In genomic region chr22:46761539-46762237, GRCh38 we compare ENCODE assay signal across 8 cellular contexts. TPM values are rescaled to one million over a fixed set of nuclear protein-coding genes. Genes with fewer than 3 reads are reported as not detected.
DNase-seq lines count a peak whose midpoint lies in the region; ATAC-seq and TF ChIP-seq lines count a peak whose summit lies in the region.

No MANE protein-coding gene starts in this region.

- peak overlapping the region; percentile 97 for H4K8ac ChIP-seq in mesenchymal stem cell (ENCODE audit: low read length)

- ATAC-seq in HG03108 (IDR thresholded peaks at IDR 0.05; ENCODE audit: unreplicated experiment) (peak; percentile 9), GM19035 (IDR thresholded peaks at IDR 0.05; ENCODE audit: unreplicated experiment) (no peak)

- H2AFZ ChIP-seq in ACC112 (ENCODE audit: low read length, unreplicated experiment) (no peak overlapping the region), mesenchymal stem cell (ENCODE audit: low read depth, low read length) (no peak overlapping the region)

- peak overlapping the region in 1 of 2 experiments; percentile 11 for H3K14ac ChIP-seq in mesenchymal stem cell (ENCODE audit: low read length in 2 of 2)

- H3K9me3 ChIP-seq in mesenchymal stem cell (ENCODE audit: control insufficient read depth, low read length): no peaks in the 10 kb centered on the region

- H2AK5ac ChIP-seq in mesenchymal stem cell (ENCODE audit: low read length, severe bottlenecking): no peak overlapping the region

- peak overlapping the region; percentile 69 for H3K4me2 ChIP-seq in mesenchymal stem cell (ENCODE audit: low read length, poor library complexity, severe bottlenecking)

- H3K4me1 ChIP-seq in ACC112 (ENCODE audit: control insufficient read depth, insufficient read depth, low read length, unreplicated experiment) (peaks cover 2% of the 10 kb centered on the region), mesenchymal stem cell (ENCODE audit: control insufficient read depth, insufficient read depth, low read depth, low read length) (peaks cover 6% of the 10 kb centered on the region)

- no peak overlapping the region for H2BK5ac ChIP-seq in mesenchymal stem cell (ENCODE audit: low read depth, low read length, poor library complexity, severe bottlenecking)

- no peak for DNase-seq in astrocyte of the spinal cord (ENCODE audit: low read depth, low spot score)
- DNase-seq in mesenchymal stem cell: no peak
- no peak for DNase-seq in hepatic stellate cell (ENCODE audit: low spot score)
- no peak for DNase-seq in DMS79 (lab: John Stamatoyannopoulos, UW)
- DNase-seq in HuH-7.5 (ENCODE audit: low spot score): no peak

- 5% methylated on average over 15 of the region's 17 CpGs for WGBS in mesenchymal stem cell

- no peaks in the 10 kb centered on the region for H3K36me3 ChIP-seq in ACC112 (ENCODE audit: insufficient read depth, low read length)
- peaks cover 6 to 10% of the 10 kb centered on the region in 2 experiments for H3K36me3 ChIP-seq in mesenchymal stem cell (ENCODE audit: control insufficient read depth in 1 of 2, insufficient read depth in 2 of 2, low read depth in 1 of 2, low read length in 2 of 2)

- in situ Hi-C loops in astrocyte of the spinal cord (cut with HindIII; ENCODE audit: low sequenced_read_pairs): no loop called here

- peaks cover 14% of the 10 kb centered on the region for H3K79me1 ChIP-seq in mesenchymal stem cell (replicated peaks; ENCODE audit: low read length, poor library complexity, severe bottlenecking)

- peak overlapping the region; percentile 100 for H3K9ac ChIP-seq in mesenchymal stem cell (ENCODE audit: low read length)

- H2BK12ac ChIP-seq in mesenchymal stem cell (ENCODE audit: low read length in 2 of 2): peak overlapping the region in 1 of 2 experiments; percentile 38

- H3K4me3 ChIP-seq in ACC112 (ENCODE audit: low read depth, low read length) (peak overlapping the region; percentile 98), astrocyte of the spinal cord (ENCODE audit: low read depth, low read length) (peak overlapping the region; percentile 100), mesenchymal stem cell (ENCODE audit: insufficient read depth in 1 of 2, low read depth in 1 of 2, low read length in 2 of 2) (peak overlapping the region; percentile 98 to 99)

- H3K27ac ChIP-seq in ACC112 (ENCODE audit: low read depth, low read length): peak overlapping the region; percentile 76; the same call in 1 of the 2 replicates
- H3K27ac ChIP-seq in mesenchymal stem cell (ENCODE audit: low read length, poor library complexity, severe bottlenecking): peak overlapping the region; percentile 82

- peaks cover 42% of the 10 kb centered on the region for H3K79me2 ChIP-seq in ACC112 (ENCODE audit: control insufficient read depth, insufficient read depth, low read length, unreplicated experiment)

- no peak for TF ChIP-seq CTCF in astrocyte of the spinal cord (IDR thresholded peaks at IDR 0.05; ENCODE audit: low read depth, low read length)

- peak overlapping the region; percentile 88 for H4K91ac ChIP-seq in mesenchymal stem cell (ENCODE audit: low read length)

- no peak overlapping the region for H2BK120ac ChIP-seq in mesenchymal stem cell (ENCODE audit: low read depth, low read length)

- H3K27me3 ChIP-seq in ACC112 (ENCODE audit: insufficient read depth, low read length): no peaks in the 10 kb centered on the region
- no peaks in the 10 kb centered on the region for H3K27me3 ChIP-seq in mesenchymal stem cell (ENCODE audit: control insufficient read depth in 1 of 2, insufficient read depth in 1 of 2, low read length in 2 of 2)

- peak overlapping the region; percentile 29 for H2BK15ac ChIP-seq in mesenchymal stem cell (ENCODE audit: low read depth, poor library complexity, severe bottlenecking)

- H3K18ac ChIP-seq in mesenchymal stem cell (ENCODE audit: low read depth in 1 of 2, low read length in 2 of 2): peak overlapping the region; percentile 44 to 50

- peak overlapping the region; percentile 57 to 84 for H3K4ac ChIP-seq in mesenchymal stem cell (ENCODE audit: low read depth in 1 of 2, low read length in 2 of 2)

- H3K23ac ChIP-seq in mesenchymal stem cell (ENCODE audit: low read length in 2 of 2): no peak overlapping the region

RNA-seq across cellular contexts. Expression of gene TBC1D22A, which starts 0.8 kb away (rescaled TPM):
- polyA plus RNA-seq in mesenchymal stem cell (2013, experiment 1 of 2): 16.5 TPM
- 17.1 TPM for polyA plus RNA-seq in mesenchymal stem cell (2013, experiment 2 of 2)

RNA-seq across cellular contexts. Expression of gene CERK, which starts 23.6 kb away (rescaled TPM):
- polyA plus RNA-seq in mesenchymal stem cell (2013, experiment 1 of 2): 29.4 TPM
- 29.3 TPM for polyA plus RNA-seq in mesenchymal stem cell (2013, experiment 2 of 2)
